ENCODE assay signal across 7 cellular contexts in the genomic region with DNA sequence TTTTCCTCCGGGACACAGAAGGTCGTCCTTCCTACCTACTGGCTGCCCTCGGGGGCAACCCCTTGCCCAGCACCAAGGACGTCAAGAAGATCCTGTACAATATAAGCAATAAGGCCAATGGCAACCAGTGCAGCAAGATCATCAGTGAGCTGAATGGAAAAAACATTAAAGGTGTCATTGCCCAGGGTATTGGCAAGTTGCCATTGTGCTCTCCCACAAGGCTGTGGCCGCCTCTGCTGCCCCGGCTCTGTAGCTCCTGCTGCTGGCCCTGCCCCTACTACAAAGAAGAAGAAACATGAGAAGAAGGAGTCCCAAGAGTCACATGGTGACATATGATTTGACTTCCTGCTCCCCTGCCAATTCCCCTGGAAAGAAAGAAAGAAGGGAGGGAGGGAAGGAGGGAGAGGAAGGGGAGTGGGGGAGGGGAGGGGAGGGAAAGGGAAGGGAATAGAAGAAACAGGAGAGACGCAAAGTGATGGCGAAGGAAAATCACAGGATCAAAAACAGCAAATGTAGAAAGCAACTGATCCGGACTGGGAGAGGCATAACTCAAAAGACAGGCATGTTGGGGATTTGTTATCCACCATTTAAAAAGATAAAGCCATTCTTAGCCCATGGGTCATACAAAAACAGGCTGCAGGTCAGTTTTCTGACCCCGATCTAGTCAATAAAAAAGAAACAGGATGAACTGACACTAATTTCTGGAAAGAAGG.
DNase-seq lines count a peak whose midpoint lies in the region; ATAC-seq, FAIRE-seq and TF ChIP-seq lines count a peak whose summit lies in the region.

No MANE protein-coding gene starts in this region.

- DNase-seq in GM12891 (ENCODE audit: insufficient read length, low spot score) (no peak), NCI-H1436 treated with DMSO at 0.1 percent for 48 hours (lab: John Stamatoyannopoulos, UW) (peak; percentile 15), iris pigment epithelial cell (ENCODE audit: low read depth) (peak; percentile 61)
- DNase-seq in activated CD8-positive, alpha-beta memory T cell treated with anti-CD3 and anti-CD28 coated beads, Interleukin-2, amount 50 U/mL, for 4 hours, result peak; percentile 32

- peak; percentile 40 for FAIRE-seq in GM12891 (lab: Jason Lieb, UNC)

- TF ChIP-seq POLR2A in GM12891 (IDR thresholded peaks at IDR 0.05; ENCODE audit: low read depth, low read length), result no peak

- no peak for ATAC-seq in HG03108 (IDR thresholded peaks at IDR 0.05; ENCODE audit: unreplicated experiment)
- no peak for ATAC-seq in GM21423 (IDR thresholded peaks at IDR 0.05; ENCODE audit: unreplicated experiment)
- ATAC-seq in HG03045 (IDR thresholded peaks at IDR 0.05; ENCODE audit: unreplicated experiment), result no peak

TF ChIP-seq in GM12891, 5 proteins besides CTCF, POLR2A, EP300 and RAD21:
- TF ChIP-seq SPI1 (IDR thresholded peaks at IDR 0.05; ENCODE audit: low read depth, low read length) (no peak), TAF1 (IDR thresholded peaks at IDR 0.05; ENCODE audit: low read depth, low read length) (no peak), PAX5 (IDR thresholded peaks at IDR 0.05; ENCODE audit: insufficient read depth, low read length, severe bottlenecking) (no peak), POU2F2 (IDR thresholded peaks at IDR 0.05; ENCODE audit: low read depth, low read length) (no peak), POLR2AphosphoS5 (IDR thresholded peaks at IDR 0.05; ENCODE audit: low read depth, low read length) (no peak)
TF ChIP-seq in GM12891: peak in this region for 0.
